ENCODE assay signal across 8 cellular contexts in the genomic region with DNA sequence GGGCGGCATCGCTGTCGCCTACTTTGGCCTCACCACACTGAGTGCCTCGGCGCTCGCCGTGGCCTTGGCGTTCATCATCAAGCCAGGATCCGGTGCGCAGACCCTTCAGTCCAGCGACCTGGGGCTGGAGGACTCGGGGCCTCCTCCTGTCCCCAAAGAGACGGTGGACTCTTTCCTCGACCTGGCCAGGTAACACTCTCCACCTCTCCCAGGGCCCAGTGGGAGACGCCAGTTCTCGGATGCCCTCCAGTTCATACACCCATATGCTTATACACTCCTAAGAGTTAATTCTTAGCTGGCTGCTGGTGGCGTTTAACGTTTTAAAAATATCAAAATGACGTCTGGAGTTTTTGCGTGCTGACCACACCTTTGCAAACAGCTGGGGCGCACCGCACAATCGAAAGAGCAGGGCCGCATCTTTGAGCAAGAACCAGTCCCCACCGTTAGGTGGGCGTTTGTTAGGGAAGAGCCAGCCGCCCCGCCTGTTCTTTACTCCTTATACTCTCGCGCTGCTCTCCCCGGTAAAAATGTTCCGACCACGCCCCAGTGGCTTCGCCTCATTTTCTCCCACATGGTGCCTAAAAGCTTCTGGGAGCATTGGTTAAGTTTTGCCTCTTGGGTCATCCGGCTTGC. TPM values are rescaled to one million over a fixed set of nuclear protein-coding genes. Genes with fewer than 3 reads are reported as not detected.
DNase-seq lines count a peak whose midpoint lies in the region; ATAC-seq and TF ChIP-seq lines count a peak whose summit lies in the region.

No MANE protein-coding gene starts in this region.

- H3K36me3 ChIP-seq in SU-DHL-6 (ENCODE audit: low read length) = no peaks in the 10 kb centered on the region

- H3K4me2 ChIP-seq in SU-DHL-6 (ENCODE audit: low read depth, low read length, poor library complexity, severe bottlenecking) = peak overlapping the region; percentile 99

- no peaks in the 10 kb centered on the region for H3K27me3 ChIP-seq in CD4-positive, alpha-beta T cell (ENCODE audit: control insufficient read depth, insufficient read depth, low read length)
- no peaks in the 10 kb centered on the region for H3K27me3 ChIP-seq in SU-DHL-6 (ENCODE audit: low read length)

- H3K36me3 Mint-ChIP-seq in CD4-positive, alpha-beta T cell (ENCODE audit: low read depth) = no peaks in the 10 kb centered on the region

- peak overlapping the region; percentile 88 for H3K4me3 ChIP-seq in SU-DHL-6 (ENCODE audit: insufficient read depth, low read length, poor library complexity, severe bottlenecking)
- peak overlapping the region; percentile 78 for H3K4me3 ChIP-seq in fibroblast of mammary gland (ENCODE audit: control insufficient read depth, low read depth, low read length)

- H3K9me3 ChIP-seq in CD4-positive, alpha-beta T cell (ENCODE audit: control insufficient read depth, low read length) = no peaks in the 10 kb centered on the region
- no peaks in the 10 kb centered on the region for H3K9me3 ChIP-seq in SU-DHL-6 (ENCODE audit: insufficient read depth, low read length)

- no peak for ATAC-seq in CD4-positive, alpha-beta T cell (ENCODE audit: poor library complexity)
- peak; percentile 2 for ATAC-seq in GM21447 (IDR thresholded peaks at IDR 0.05; ENCODE audit: unreplicated experiment)

- no peak for TF ChIP-seq CTCF in CD4-positive, alpha-beta T cell (IDR thresholded peaks at IDR 0.05)
- TF ChIP-seq CTCF in SU-DHL-6 (IDR thresholded peaks at IDR 0.05; ENCODE audit: insufficient read depth, low read length, poor library complexity, severe bottlenecking) (no peak), fibroblast of mammary gland (conservative IDR thresholded peaks at IDR 0.05; ENCODE audit: control insufficient read depth, insufficient read depth, low read depth, low read length) (no peak), GM20000 (IDR thresholded peaks at IDR 0.05; ENCODE audit: extremely low read depth, missing control alignments) (no peak)

- H3K79me2 ChIP-seq in SU-DHL-6 (ENCODE audit: insufficient read depth, low read length) = peaks cover 58% of the 10 kb centered on the region

- H3K9me2 ChIP-seq in SU-DHL-6 (replicated peaks; ENCODE audit: insufficient read depth, low read length) = no peaks in the 10 kb centered on the region

- H3K9ac ChIP-seq in SU-DHL-6 (ENCODE audit: low read length) = peak overlapping the region; percentile 99

- CTCF ChIA-PET in CD4-positive, alpha-beta T cell (lab: Charles Lee) = no interaction called here

- DNase-seq in CD4-positive, alpha-beta T cell = no peak
- no peak for DNase-seq in fibroblast of mammary gland (ENCODE audit: low read depth)
- DNase-seq in retina = peak; percentile 56
- DNase-seq in GOT3 (lab: John Stamatoyannopoulos, UW) = no peak
- DNase-seq in GM20000 (ENCODE audit: low spot score) = no peak
- DNase-seq in pons (ENCODE audit: low spot score) = no peak

- POLR2A ChIA-PET in CD4-positive, alpha-beta T cell (lab: Charles Lee) = interaction anchor here (0.5 to 3.2 kb wide), 3 partner anchors 11 to 140 kb away, joined by 3 to 30 read pairs (median 10); a partner anchor contains a TSS

- no peaks in the 10 kb centered on the region for H3K9me3 Mint-ChIP-seq in CD4-positive, alpha-beta T cell

- H3F3A ChIP-seq in SU-DHL-6 (ENCODE audit: insufficient read depth) = peaks cover 8% of the 10 kb centered on the region; the same call in 1 of the 2 replicates

- peak overlapping the region; percentile 94 for H3K4me3 Mint-ChIP-seq in CD4-positive, alpha-beta T cell

- H4K20me1 ChIP-seq in SU-DHL-6 (ENCODE audit: low read depth, low read length) = peaks cover 10% of the 10 kb centered on the region; the same call in 1 of the 2 replicates

- H3K27ac ChIP-seq in CD4-positive, alpha-beta T cell (ENCODE audit: low read depth, low read length) = no peak overlapping the region
- H3K27ac ChIP-seq in SU-DHL-6 (ENCODE audit: low read depth, low read length) = peak overlapping the region; percentile 83

- intact Hi-C loops in CD4-positive, alpha-beta T cell (cut with DNase I, micrococcal nuclease) = loop anchor here in 1 of 2 experiments (1.0 to 5.0 kb wide), 2 partner anchors 66 to 142 kb away; a partner anchor contains a TSS

- peak overlapping the region; percentile 52 for H3K27ac Mint-ChIP-seq in CD4-positive, alpha-beta T cell

- peaks cover 4% of the 10 kb centered on the region for H3K27me3 Mint-ChIP-seq in CD4-positive, alpha-beta T cell

- no peak overlapping the region for H2AFZ ChIP-seq in SU-DHL-6 (ENCODE audit: low read depth, low read length, severe bottlenecking)

- H3K4me1 Mint-ChIP-seq in CD4-positive, alpha-beta T cell (ENCODE audit: low read depth) = peaks cover 29% of the 10 kb centered on the region

RNA-seq across cellular contexts. Expression of a gene that starts 0.9 kb away (rescaled TPM):
- total RNA-seq in CD4-positive, alpha-beta T cell = 1 to 10 TPM; 2.4 to 2.8 TPM
